ENCODE assay signal across 10 cellular contexts in the genomic region with DNA sequence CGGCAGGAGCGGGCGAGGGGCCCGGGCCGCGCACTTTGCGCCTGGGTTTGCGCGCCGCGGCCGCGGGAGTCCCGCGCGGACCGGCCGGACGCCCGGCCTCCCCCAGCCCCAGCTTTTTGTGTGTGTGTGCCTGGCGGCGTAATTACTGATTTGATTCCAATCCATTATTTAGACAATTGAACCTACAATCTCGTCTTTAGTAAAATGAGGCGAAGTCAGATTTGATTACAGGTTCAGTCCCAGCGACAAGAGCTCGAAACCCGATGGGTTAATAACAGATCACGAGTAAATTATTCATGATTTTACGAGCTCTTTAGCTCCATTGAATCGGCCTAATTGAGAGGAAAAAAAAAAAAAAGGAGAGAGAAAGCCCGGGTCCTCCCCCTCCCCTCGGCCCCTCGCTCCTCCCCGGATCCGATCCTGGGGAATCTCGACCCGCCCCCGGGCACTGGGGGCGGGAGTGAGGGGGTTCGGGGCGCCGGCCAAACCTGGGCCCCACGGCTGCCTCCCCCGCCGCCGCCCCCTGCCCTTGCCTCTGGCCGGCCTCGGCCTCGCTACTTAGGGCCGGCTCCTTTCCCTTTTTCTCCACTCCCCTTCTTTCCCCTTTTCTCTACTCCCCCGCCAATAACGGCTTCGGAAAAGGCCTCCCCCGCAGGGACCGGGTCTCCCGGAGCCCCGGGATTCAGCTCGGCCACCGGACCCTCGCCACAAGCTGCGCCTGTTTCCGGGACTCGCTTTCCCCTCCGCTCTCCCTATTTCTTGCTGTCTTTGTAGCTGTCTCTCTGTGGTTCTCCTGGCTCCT. TPM values are rescaled to one million over a fixed set of nuclear protein-coding genes. Genes with fewer than 3 reads are reported as not detected.
DNase-seq lines count a peak whose midpoint lies in the region; ATAC-seq and TF ChIP-seq lines count a peak whose summit lies in the region.
"Had no signal": no experiment of that assay in that cellular context is flagged by ENCODE, and none has a peak within 500 bp of the region (broad histone marks: within the 10 kb centered on the region; RNA-seq: fewer than 3 reads in every experiment).

No MANE protein-coding gene starts in this region.

- H3K4me1 Mint-ChIP-seq in naive thymus-derived CD8-positive, alpha-beta T cell, result peaks cover 26 to 68% (median 49%) of the 10 kb centered on the region in 4 donors

- in situ Hi-C loops in HAP-1 (cut with MboI; ENCODE audit: low sequenced_read_pairs), result no loop called here

- H3K4me1 ChIP-seq in HAP-1 (peaks cover 16% of the 10 kb centered on the region), breast epithelium (peaks cover 0 to 9% of the 10 kb centered on the region in 2 donors), vagina (peaks cover 28% of the 10 kb centered on the region)

- no peak for ATAC-seq in naive thymus-derived CD8-positive, alpha-beta T cell
- ATAC-seq in GM19467 (IDR thresholded peaks at IDR 0.05; ENCODE audit: unreplicated experiment), result no peak

- TF ChIP-seq CTCF in breast epithelium (IDR thresholded peaks at IDR 0.05), result no peak
- TF ChIP-seq CTCF in vagina (IDR thresholded peaks at IDR 0.05), result no peak

- POLR2A ChIA-PET in naive thymus-derived CD8-positive, alpha-beta T cell (lab: Charles Lee), result interaction anchor here (0.6 to 1.2 kb wide), 2 partner anchors 11 to 388 kb away, joined by 3 read pairs; no protein-coding TSS in a partner anchor

- no peaks in the 10 kb centered on the region for H3K9me3 ChIP-seq in HAP-1
- no peaks in the 10 kb centered on the region for H3K9me3 ChIP-seq in breast epithelium
- no peaks in the 10 kb centered on the region for H3K9me3 ChIP-seq in vagina

- H3K27ac Mint-ChIP-seq in naive thymus-derived CD8-positive, alpha-beta T cell, result peak overlapping the region in 1 of 10 donors; percentile 81

- TF ChIP-seq POLR2A in breast epithelium (IDR thresholded peaks at IDR 0.05) (no peak), vagina (IDR thresholded peaks at IDR 0.05) (no peak)

- H3K4me3 Mint-ChIP-seq in naive thymus-derived CD8-positive, alpha-beta T cell, result peak overlapping the region; percentile 53 to 91 (median 70)

- H3K27me3 ChIP-seq in HAP-1 (ENCODE audit: low read depth) (no peaks in the 10 kb centered on the region), breast epithelium (peaks cover 24 to 100% of the 10 kb centered on the region in 2 donors), vagina (peaks cover 47% of the 10 kb centered on the region)

- DNase-seq in AG20443 (ENCODE audit: low spot score), result peak; percentile 34
- DNase-seq in HAP-1 (ENCODE audit: low spot score in 2 of 2), result peak; percentile 59
- DNase-seq in breast epithelium (ENCODE audit: low spot score in 2 of 2), result no peak
- DNase-seq in naive thymus-derived CD8-positive, alpha-beta T cell, result no peak
- no peak for DNase-seq in vagina (ENCODE audit: extremely low spot score in 2 of 2)
- DNase-seq in T-helper 9 cell, result no peak
- no peak for DNase-seq in germinal center (ENCODE audit: low spot score)

- intact Hi-C loops in breast epithelium (cut with DNase I; ENCODE audit: low total_unique reads) (no loop called here), vagina (cut with DNase I) (no loop called here)

- peaks cover 0 to 6% (median 0%) of the 10 kb centered on the region in 9 donors for H3K9me3 Mint-ChIP-seq in naive thymus-derived CD8-positive, alpha-beta T cell

- H3K36me3 ChIP-seq in HAP-1 (replicated peaks) (peaks cover 25% of the 10 kb centered on the region), breast epithelium (no peaks in the 10 kb centered on the region), vagina (no peaks in the 10 kb centered on the region)

- peaks cover 44 to 94% (median 70%) of the 10 kb centered on the region in 5 donors for H3K27me3 Mint-ChIP-seq in naive thymus-derived CD8-positive, alpha-beta T cell

- H3K36me3 Mint-ChIP-seq in naive thymus-derived CD8-positive, alpha-beta T cell, result peaks cover 0 to 13% (median 5%) of the 10 kb centered on the region in 3 donors

- no peak overlapping the region for H3K27ac ChIP-seq in breast epithelium
- no peak overlapping the region for H3K27ac ChIP-seq in vagina

- peak overlapping the region; percentile 32 for H3K4me3 ChIP-seq in HAP-1
- peak overlapping the region in 2 of 3 donors; percentile 25 to 50 for H3K4me3 ChIP-seq in breast epithelium
- peak overlapping the region in 1 of 2 donors; percentile 12 for H3K4me3 ChIP-seq in vagina

RNA-seq across cellular contexts. Expression of a gene that starts 6.6 kb away (rescaled TPM):
- total RNA-seq in breast epithelium, result not detected
- total RNA-seq in naive thymus-derived CD8-positive, alpha-beta T cell, result not detected
- not detected for polyA plus RNA-seq in naive thymus-derived CD8-positive, alpha-beta T cell
- total RNA-seq in vagina, result not detected
- total RNA-seq: epithelial cell of proximal tubule, HT-29 had no signal

Comparison
In these comparisons a context has a peak if more than half of its experiments do, and no peak if none do; other contexts are left out.
1. DNase-seq: peak in AG20443 (single experiment) and HAP-1 (2 of 2); none in breast epithelium (0 of 2), naive thymus-derived CD8-positive, alpha-beta T cell (0 of 10), vagina (0 of 2), T-helper 9 cell (single experiment) and germinal center (single experiment).